20 cellular contexts compared by ENCODE assay signal in genomic region chr10:129718548-129719414, GRCh38.
DNase-seq lines count a peak whose midpoint lies in the region; ATAC-seq and TF ChIP-seq lines count a peak whose summit lies in the region.
"Had no signal": no experiment of that assay in that cellular context is flagged by ENCODE, and none has a peak within 500 bp of the region (broad histone marks: within the 10 kb centered on the region; RNA-seq: fewer than 3 reads in every experiment).

No MANE protein-coding gene starts in this region.

- H3K27ac Mint-ChIP-seq in activated T-cell treated with anti-CD3 and anti-CD28 coated beads, Interleukin-2, amount 50 U/mL, for 72 hours = no peak overlapping the region
- H3K27ac Mint-ChIP-seq: CD8-positive, alpha-beta memory T cell; GM23338 had no signal

- 87% methylated on average over 22 of the region's 25 CpGs for WGBS in mammary epithelial cell (ENCODE audit: low coverage, missing lambda C conversion rate)
- WGBS in upper lobe of left lung, 2 donors = 93% methylated on average over 22 of the region's 25 CpGs

- no peak for TF ChIP-seq EP300 in upper lobe of left lung (IDR thresholded peaks at IDR 0.05)

- H3K4me1 Mint-ChIP-seq in activated T-cell treated with anti-CD3 and anti-CD28 coated beads, Interleukin-2, amount 50 U/mL, for 72 hours (ENCODE audit: low read depth) = no peaks in the 10 kb centered on the region
- H3K4me1 Mint-ChIP-seq: CD8-positive, alpha-beta memory T cell had no signal

- no peaks in the 10 kb centered on the region for H3K36me3 ChIP-seq in mammary epithelial cell (ENCODE audit: insufficient read depth, low read length)
- no peaks in the 10 kb centered on the region for H3K36me3 ChIP-seq in breast epithelium
- no peaks in the 10 kb centered on the region for H3K36me3 ChIP-seq in upper lobe of left lung

- no TSS peak for BruUV-seq in mammary epithelial cell (replicated peaks; lab: Mats Ljungman, UMichigan)

- DNase-seq in mammary epithelial cell (peak; percentile 2), breast epithelium (ENCODE audit: low spot score in 2 of 2) (no peak), coronary artery (ENCODE audit: low spot score) (peak; percentile 62), left lobe of liver (ENCODE audit: low spot score) (no peak), upper lobe of left lung (no peak), SIG-M5 treated with dmso at 0.1 percent for 504 hours (lab: John Stamatoyannopoulos, UW; ENCODE audit: unreplicated experiment) (no peak)
- DNase-seq in activated T-cell treated with anti-CD3 and anti-CD28 coated beads, Interleukin-2, amount 50 U/mL, for 72 hours = no peak
- DNase-seq: CD8-positive, alpha-beta memory T cell; GDM1; Kasumi-1; MM.1S; NCI-H1105; NCI-H1694; NCI-H226; NCI-H524 treated with DMSO at 0.1 percent for 48 hours had no signal

- no peaks in the 10 kb centered on the region for H3K27me3 Mint-ChIP-seq in activated T-cell treated with anti-CD3 and anti-CD28 coated beads, Interleukin-2, amount 50 U/mL, for 72 hours (ENCODE audit: low read depth)
- H3K27me3 Mint-ChIP-seq: CD8-positive, alpha-beta memory T cell had no signal

- CTCF ChIA-PET in mammary epithelial cell (lab: Charles Lee; ENCODE audit: low non-redundant PET) = no interaction called here

- in situ Hi-C loops in mammary epithelial cell (cut with MboI; ENCODE audit: low sequenced_read_pairs in 2 of 2) = no loop called here

- H3K27ac ChIP-seq in mammary epithelial cell (ENCODE audit: insufficient read depth, low read depth, low read length) (no peak overlapping the region), breast epithelium (no peak overlapping the region), coronary artery (no peak overlapping the region), upper lobe of left lung (no peak overlapping the region)
- H3K27ac ChIP-seq: A549; BLaER1 treated with 17β-estradiol and CSF1 and Interleukin-3, amounts not matched to agents 10 nM and 100 nM had no signal

- H3K9me3 ChIP-seq in mammary epithelial cell (replicated peaks; ENCODE audit: insufficient read depth, low read length) (peaks cover 29% of the 10 kb centered on the region), breast epithelium (no peaks in the 10 kb centered on the region), upper lobe of left lung (peaks cover 0 to 5% (median 0%) of the 10 kb centered on the region in 4 donors)
- H3K9me3 ChIP-seq: A549 had no signal

- no peak overlapping the region for H2AFZ ChIP-seq in mammary epithelial cell (ENCODE audit: low read depth, low read length)
- H2AFZ ChIP-seq: GM23338 had no signal

- ATAC-seq in left lobe of liver (peak; percentile 54), upper lobe of left lung (ENCODE audit: low FRiP score in 2 of 2) (peak; percentile 10 to 20), HG03460 (IDR thresholded peaks at IDR 0.05; ENCODE audit: unreplicated experiment) (no peak)
- ATAC-seq in activated T-cell treated with anti-CD3 and anti-CD28 coated beads, Interleukin-2, amount 50 U/mL, for 72 hours (replicated peaks in 1 of 2) = no peak
- ATAC-seq: A549, GM12878, GM23338 had no signal

- peaks cover 12 to 20% of the 10 kb centered on the region in 2 donors for H3K36me3 Mint-ChIP-seq in activated T-cell treated with anti-CD3 and anti-CD28 coated beads, Interleukin-2, amount 50 U/mL, for 72 hours (ENCODE audit: insufficient read depth in 2 of 2)

- no peak overlapping the region for H3K4me3 Mint-ChIP-seq in activated T-cell treated with anti-CD3 and anti-CD28 coated beads, Interleukin-2, amount 50 U/mL, for 72 hours
- H3K4me3 Mint-ChIP-seq: CD8-positive, alpha-beta memory T cell; GM23338 had no signal

- intact Hi-C loops in mammary epithelial cell (cut with micrococcal nuclease) = no loop called here
- intact Hi-C loops in breast epithelium (cut with DNase I; ENCODE audit: low total_unique reads) = no loop called here

- no peak overlapping the region for H3K4me3 ChIP-seq in mammary epithelial cell (replicated peaks in 1 of 3; ENCODE audit: insufficient read depth in 1 of 3, low read depth in 2 of 3, low read length in 3 of 3)
- no peak overlapping the region for H3K4me3 ChIP-seq in breast epithelium
- no peak overlapping the region for H3K4me3 ChIP-seq in coronary artery
- H3K4me3 ChIP-seq in upper lobe of left lung = no peak overlapping the region
- H3K4me3 ChIP-seq: A549; BLaER1 treated with 17β-estradiol and CSF1 and Interleukin-3, amounts not matched to agents 10 nM and 100 nM; GM12878; GM23338 had no signal

- dilution Hi-C loops in mammary epithelial cell (cut with HindIII; ENCODE audit: low sequenced_read_pairs) = no loop called here

- no peaks in the 10 kb centered on the region for H3K27me3 ChIP-seq in mammary epithelial cell (ENCODE audit: insufficient read depth, low read length)
- no peaks in the 10 kb centered on the region for H3K27me3 ChIP-seq in breast epithelium
- no peaks in the 10 kb centered on the region for H3K27me3 ChIP-seq in upper lobe of left lung
- H3K27me3 ChIP-seq: BLaER1 treated with 17β-estradiol and CSF1 and Interleukin-3, amounts not matched to agents 10 nM and 100 nM had no signal

- TF ChIP-seq CTCF in mammary epithelial cell (conservative IDR thresholded peaks at IDR 0.05 in 1 of 2, IDR thresholded peaks at IDR 0.05 in 1 of 2; ENCODE audit: extremely low read depth in 1 of 2, insufficient read depth in 1 of 2, low read depth in 1 of 2, low read length in 2 of 2) = no peak
- no peak for TF ChIP-seq CTCF in breast epithelium (IDR thresholded peaks at IDR 0.05)
- TF ChIP-seq CTCF in coronary artery (IDR thresholded peaks at IDR 0.05) = no peak
- TF ChIP-seq CTCF in upper lobe of left lung (IDR thresholded peaks at IDR 0.05) = no peak

- H3K4me1 ChIP-seq in mammary epithelial cell (ENCODE audit: insufficient read depth, low read length) = no peaks in the 10 kb centered on the region
- H3K4me1 ChIP-seq in breast epithelium = no peaks in the 10 kb centered on the region
- H3K4me1 ChIP-seq in upper lobe of left lung = no peaks in the 10 kb centered on the region
- H3K4me1 ChIP-seq: A549; BLaER1 treated with 17β-estradiol and CSF1 and Interleukin-3, amounts not matched to agents 10 nM and 100 nM had no signal

- H3K9ac ChIP-seq in mammary epithelial cell (ENCODE audit: insufficient read depth, low read length) = no peak overlapping the region
- H3K9ac ChIP-seq: BLaER1 treated with 17β-estradiol and CSF1 and Interleukin-3, amounts not matched to agents 10 nM and 100 nM had no signal

- H3K9me3 Mint-ChIP-seq in activated T-cell treated with anti-CD3 and anti-CD28 coated beads, Interleukin-2, amount 50 U/mL, for 72 hours = peaks cover 7 to 9% of the 10 kb centered on the region in 2 donors

- H3K4me2 ChIP-seq in mammary epithelial cell (ENCODE audit: insufficient read depth, low read depth, low read length) = no peak overlapping the region
- H3K4me2 ChIP-seq: A549; BLaER1 treated with 17β-estradiol and CSF1 and Interleukin-3, amounts not matched to agents 10 nM and 100 nM; GM23338 had no signal

- TF ChIP-seq POLR2A in breast epithelium (IDR thresholded peaks at IDR 0.05) (no peak), upper lobe of left lung (IDR thresholded peaks at IDR 0.05) (no peak)

- H3K79me2 ChIP-seq in mammary epithelial cell (ENCODE audit: insufficient read depth, low read length) = no peaks in the 10 kb centered on the region

- H4K20me1 ChIP-seq in mammary epithelial cell (ENCODE audit: insufficient read depth, low read length) = no peaks in the 10 kb centered on the region
- H4K20me1 ChIP-seq: BLaER1 treated with 17β-estradiol and CSF1 and Interleukin-3, amounts not matched to agents 10 nM and 100 nM had no signal

Comparison
In these comparisons a context has a peak if more than half of its experiments do, and no peak if none do; other contexts are left out.
1. DNase-seq: peak in mammary epithelial cell (single experiment) and coronary artery (single experiment); none in breast epithelium (0 of 2), left lobe of liver (single experiment), upper lobe of left lung (0 of 2), SIG-M5 treated with dmso at 0.1 percent for 504 hours (single experiment) and activated T-cell treated with anti-CD3 and anti-CD28 coated beads, Interleukin-2, amount 50 U/mL, for 72 hours (0 of 2).
2. ATAC-seq: peak in left lobe of liver (single experiment) and upper lobe of left lung (2 of 2); none in activated T-cell treated with anti-CD3 and anti-CD28 coated beads, Interleukin-2, amount 50 U/mL, for 72 hours (0 of 2) and HG03460 (single experiment).